ENCODE assay signal across 1 cellular context in the genomic region with DNA sequence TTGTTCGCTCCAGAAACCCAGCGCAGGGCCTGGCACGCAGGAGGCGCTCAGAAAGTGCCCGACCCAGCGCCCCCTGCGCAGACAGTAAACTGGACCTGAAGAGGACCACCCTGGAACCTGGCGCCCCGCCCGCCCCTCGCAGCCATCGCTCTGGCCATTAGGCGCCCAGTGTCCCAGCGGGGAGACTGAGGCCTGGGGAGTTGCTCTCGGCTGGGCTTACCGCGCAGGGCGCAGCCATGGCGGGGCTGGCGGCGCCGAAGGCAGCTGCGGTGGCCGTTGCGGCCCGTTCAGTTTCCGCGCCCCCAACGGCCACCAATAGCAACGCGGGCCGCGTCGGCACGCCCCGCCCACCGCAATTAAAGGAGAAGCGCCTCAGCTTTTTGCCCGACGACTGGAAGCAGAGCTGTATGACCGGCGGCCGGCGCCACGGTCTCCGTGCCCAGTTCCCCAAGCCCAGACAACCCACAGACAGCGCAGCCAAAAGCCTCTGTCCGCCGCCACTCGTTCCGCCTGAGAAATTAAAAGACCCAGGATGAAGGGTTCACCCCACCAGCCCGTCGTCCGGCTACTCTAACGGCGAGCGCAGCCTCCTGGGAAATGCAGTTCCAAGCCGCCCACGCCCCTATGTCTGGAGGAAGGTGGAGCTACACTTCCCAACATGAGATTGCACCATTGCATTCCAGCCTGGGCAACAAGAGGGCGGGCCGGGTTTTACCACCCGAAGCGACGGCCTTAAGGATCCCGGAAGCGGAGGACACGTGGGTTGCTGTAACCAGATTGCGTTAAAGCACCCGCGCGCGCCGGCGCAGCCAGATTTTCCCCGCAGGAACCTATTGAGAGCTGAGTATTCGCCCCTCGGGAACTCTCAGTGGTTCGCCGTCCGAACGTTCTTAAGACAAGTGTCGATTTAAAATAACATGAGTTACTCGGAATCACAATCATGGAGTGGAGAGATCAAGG.
TF ChIP-seq lines count a peak whose summit lies in the region.

A gene (minus strand): TSS at position 289 of the 960 bp plus-strand sequence. CDS start 51 bp downstream, at position 238.

TF ChIP-seq in SK-N-SH, 30 proteins besides CTCF, POLR2A, EP300 and RAD21 (continued from another document):
- TF ChIP-seq, protein P1, sequence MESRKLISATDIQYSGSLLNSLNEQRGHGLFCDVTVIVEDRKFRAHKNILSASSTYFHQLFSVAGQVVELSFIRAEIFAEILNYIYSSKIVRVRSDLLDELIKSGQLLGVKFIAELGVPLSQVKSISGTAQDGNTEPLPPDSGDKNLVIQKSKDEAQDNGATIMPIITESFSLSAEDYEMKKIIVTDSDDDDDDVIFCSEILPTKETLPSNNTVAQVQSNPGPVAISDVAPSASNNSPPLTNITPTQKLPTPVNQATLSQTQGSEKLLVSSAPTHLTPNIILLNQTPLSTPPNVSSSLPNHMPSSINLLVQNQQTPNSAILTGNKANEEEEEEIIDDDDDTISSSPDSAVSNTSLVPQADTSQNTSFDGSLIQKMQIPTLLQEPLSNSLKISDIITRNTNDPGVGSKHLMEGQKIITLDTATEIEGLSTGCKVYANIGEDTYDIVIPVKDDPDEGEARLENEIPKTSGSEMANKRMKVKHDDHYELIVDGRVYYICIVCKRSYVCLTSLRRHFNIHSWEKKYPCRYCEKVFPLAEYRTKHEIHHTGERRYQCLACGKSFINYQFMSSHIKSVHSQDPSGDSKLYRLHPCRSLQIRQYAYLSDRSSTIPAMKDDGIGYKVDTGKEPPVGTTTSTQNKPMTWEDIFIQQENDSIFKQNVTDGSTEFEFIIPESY (IDR thresholded peaks at IDR 0.05; ENCODE audit: borderline replicate concordance, low read depth): no peak
- TF ChIP-seq NRF1 (IDR thresholded peaks at IDR 0.05; ENCODE audit: low read depth, low read length) (peak; percentile 72), RXRA (IDR thresholded peaks at IDR 0.05; ENCODE audit: borderline replicate concordance, low read depth) (no peak), EZH2phosphoT487 (IDR thresholded peaks at IDR 0.05; ENCODE audit: borderline replicate concordance, low read depth) (no peak), ELF1 (IDR thresholded peaks at IDR 0.05) (peak; percentile 91), NFIC (IDR thresholded peaks at IDR 0.05; ENCODE audit: borderline replicate concordance) (no peak), GATA2 (CRISPR knock-in tag; IDR thresholded peaks at IDR 0.05) (no peak), FOXM1 (IDR thresholded peaks at IDR 0.05; ENCODE audit: low read depth) (no peak), TEAD4 (IDR thresholded peaks at IDR 0.05; ENCODE audit: borderline replicate concordance, insufficient read depth) (peak; percentile 49; the same call in 1 of the 2 replicates), SMC3 (IDR thresholded peaks at IDR 0.05; ENCODE audit: low read depth, low read length) (no peak), CHD2 (IDR thresholded peaks at IDR 0.05; ENCODE audit: low read length, partially characterized antibody) (peak; percentile 29), TCF12 (IDR thresholded peaks at IDR 0.05) (peak; percentile 18; the same call in 1 of the 2 replicates), RFX5 (IDR thresholded peaks at IDR 0.05; ENCODE audit: low read length) (no peak), POLR2AphosphoS5 (IDR thresholded peaks at IDR 0.05; ENCODE audit: low read depth, low read length) (peak; percentile 74)
- TF ChIP-seq, protein P2, sequence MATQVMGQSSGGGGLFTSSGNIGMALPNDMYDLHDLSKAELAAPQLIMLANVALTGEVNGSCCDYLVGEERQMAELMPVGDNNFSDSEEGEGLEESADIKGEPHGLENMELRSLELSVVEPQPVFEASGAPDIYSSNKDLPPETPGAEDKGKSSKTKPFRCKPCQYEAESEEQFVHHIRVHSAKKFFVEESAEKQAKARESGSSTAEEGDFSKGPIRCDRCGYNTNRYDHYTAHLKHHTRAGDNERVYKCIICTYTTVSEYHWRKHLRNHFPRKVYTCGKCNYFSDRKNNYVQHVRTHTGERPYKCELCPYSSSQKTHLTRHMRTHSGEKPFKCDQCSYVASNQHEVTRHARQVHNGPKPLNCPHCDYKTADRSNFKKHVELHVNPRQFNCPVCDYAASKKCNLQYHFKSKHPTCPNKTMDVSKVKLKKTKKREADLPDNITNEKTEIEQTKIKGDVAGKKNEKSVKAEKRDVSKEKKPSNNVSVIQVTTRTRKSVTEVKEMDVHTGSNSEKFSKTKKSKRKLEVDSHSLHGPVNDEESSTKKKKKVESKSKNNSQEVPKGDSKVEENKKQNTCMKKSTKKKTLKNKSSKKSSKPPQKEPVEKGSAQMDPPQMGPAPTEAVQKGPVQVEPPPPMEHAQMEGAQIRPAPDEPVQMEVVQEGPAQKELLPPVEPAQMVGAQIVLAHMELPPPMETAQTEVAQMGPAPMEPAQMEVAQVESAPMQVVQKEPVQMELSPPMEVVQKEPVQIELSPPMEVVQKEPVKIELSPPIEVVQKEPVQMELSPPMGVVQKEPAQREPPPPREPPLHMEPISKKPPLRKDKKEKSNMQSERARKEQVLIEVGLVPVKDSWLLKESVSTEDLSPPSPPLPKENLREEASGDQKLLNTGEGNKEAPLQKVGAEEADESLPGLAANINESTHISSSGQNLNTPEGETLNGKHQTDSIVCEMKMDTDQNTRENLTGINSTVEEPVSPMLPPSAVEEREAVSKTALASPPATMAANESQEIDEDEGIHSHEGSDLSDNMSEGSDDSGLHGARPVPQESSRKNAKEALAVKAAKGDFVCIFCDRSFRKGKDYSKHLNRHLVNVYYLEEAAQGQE (IDR thresholded peaks at IDR 0.05; ENCODE audit: low read depth, low read length): peak; percentile 35; the same call in 1 of the 2 replicates
- TF ChIP-seq, protein P3, sequence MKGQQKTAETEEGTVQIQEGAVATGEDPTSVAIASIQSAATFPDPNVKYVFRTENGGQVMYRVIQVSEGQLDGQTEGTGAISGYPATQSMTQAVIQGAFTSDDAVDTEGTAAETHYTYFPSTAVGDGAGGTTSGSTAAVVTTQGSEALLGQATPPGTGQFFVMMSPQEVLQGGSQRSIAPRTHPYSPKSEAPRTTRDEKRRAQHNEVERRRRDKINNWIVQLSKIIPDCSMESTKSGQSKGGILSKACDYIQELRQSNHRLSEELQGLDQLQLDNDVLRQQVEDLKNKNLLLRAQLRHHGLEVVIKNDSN (IDR thresholded peaks at IDR 0.05; ENCODE audit: borderline replicate concordance, low read depth): peak; percentile 90
- TF ChIP-seq, protein P4, sequence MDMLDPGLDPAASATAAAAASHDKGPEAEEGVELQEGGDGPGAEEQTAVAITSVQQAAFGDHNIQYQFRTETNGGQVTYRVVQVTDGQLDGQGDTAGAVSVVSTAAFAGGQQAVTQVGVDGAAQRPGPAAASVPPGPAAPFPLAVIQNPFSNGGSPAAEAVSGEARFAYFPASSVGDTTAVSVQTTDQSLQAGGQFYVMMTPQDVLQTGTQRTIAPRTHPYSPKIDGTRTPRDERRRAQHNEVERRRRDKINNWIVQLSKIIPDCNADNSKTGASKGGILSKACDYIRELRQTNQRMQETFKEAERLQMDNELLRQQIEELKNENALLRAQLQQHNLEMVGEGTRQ (IDR thresholded peaks at IDR 0.05; ENCODE audit: borderline replicate concordance, low read depth, low read length): peak; percentile 66
